ENCODE assay signal across 12 cellular contexts in the genomic region with DNA sequence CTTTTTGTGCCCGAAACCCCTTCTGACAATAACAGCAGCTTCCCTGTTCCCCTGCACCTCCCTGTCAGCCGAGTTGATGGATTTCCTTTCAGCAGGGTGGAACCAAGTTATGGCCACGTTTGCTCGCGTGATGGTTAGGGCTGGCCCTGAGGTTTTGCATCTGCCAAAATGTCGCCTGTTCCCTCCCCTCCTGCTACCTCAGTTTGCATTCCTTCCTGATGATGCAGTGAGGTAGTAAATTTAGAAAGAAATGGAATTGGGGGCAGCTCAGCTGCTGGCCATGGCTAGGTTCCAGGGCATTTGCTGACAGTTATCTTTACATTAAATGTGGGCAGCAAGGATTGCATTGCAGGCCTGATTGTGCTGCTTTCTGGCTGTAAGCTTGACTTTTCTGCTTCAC. TPM values are rescaled to one million over a fixed set of nuclear protein-coding genes. Genes with fewer than 3 reads are reported as not detected.
A peak's percentile ranks its signal among the peaks of the same experiment; 100 is the strongest.
DNase-seq lines count a peak whose midpoint lies in the region; ATAC-seq and TF ChIP-seq lines count a peak whose summit lies in the region.
"Had no signal": no experiment of that assay in that cellular context is flagged by ENCODE, and none has a peak within 500 bp of the region (broad histone marks: within the 10 kb centered on the region; RNA-seq: fewer than 3 reads in every experiment).

No MANE protein-coding gene starts in this region.

- intact Hi-C loops in upper lobe of right lung (cut with DNase I), result no loop called here

- DNase-seq in brain microvascular endothelial cell, result no peak
- DNase-seq in kidney tubule cell (ENCODE audit: low spot score), result peak; percentile 20
- DNase-seq in upper lobe of right lung, result no peak
- DNase-seq in activated CD4-positive, alpha-beta T cell treated with anti-CD3 and anti-CD28 coated beads for 48 hours, result no peak
- no peak for DNase-seq in HuH-7.5 (ENCODE audit: low spot score)
- no peak for DNase-seq in superior temporal gyrus (ENCODE audit: extremely low spot score)
- DNase-seq: activated gamma-delta T cell; stimulated activated CD4-positive, alpha-beta T cell treated with anti-CD3 and anti-CD28 coated beads, Interleukin-15, amount 100 ng/mL, for 24 hours; WERI-Rb-1 had no signal

- in situ Hi-C loops in brain microvascular endothelial cell (cut with HindIII; ENCODE audit: low pct_ligation_motif_present, low sequenced_read_pairs), result no loop called here

- TF ChIP-seq EP300 in Ishikawa (IDR thresholded peaks at IDR 0.05; ENCODE audit: borderline replicate concordance), result no peak

- H3K9me3 ChIP-seq in upper lobe of right lung, result no peaks in the 10 kb centered on the region

- no peak for TF ChIP-seq CTCF in brain microvascular endothelial cell (IDR thresholded peaks at IDR 0.05; ENCODE audit: low read depth, low read length, missing control alignments)
- TF ChIP-seq CTCF in upper lobe of right lung (IDR thresholded peaks at IDR 0.05), result no peak

- H3K36me3 ChIP-seq in brain microvascular endothelial cell (replicated peaks) (peaks cover 6% of the 10 kb centered on the region), upper lobe of right lung (peaks cover 39% of the 10 kb centered on the region)

- peak overlapping the region; percentile 11 for H3K27ac ChIP-seq in brain microvascular endothelial cell
- H3K27ac ChIP-seq in upper lobe of right lung, result peak overlapping the region; percentile 7
- H3K27ac ChIP-seq: WERI-Rb-1 had no signal

- no peaks in the 10 kb centered on the region for H3K27me3 ChIP-seq in brain microvascular endothelial cell (replicated peaks)
- no peaks in the 10 kb centered on the region for H3K27me3 ChIP-seq in upper lobe of right lung

- ATAC-seq in upper lobe of right lung (no peak), GM18867 (IDR thresholded peaks at IDR 0.05; ENCODE audit: unreplicated experiment) (no peak)
- ATAC-seq: left lobe of liver had no signal

- H3K4me3 ChIP-seq in brain microvascular endothelial cell (ENCODE audit: low read depth, low read length) (no peak overlapping the region), upper lobe of right lung (no peak overlapping the region)

- H3K4me1 ChIP-seq in upper lobe of right lung, result peaks cover 71% of the 10 kb centered on the region

- TF ChIP-seq RAD21 in Ishikawa (IDR thresholded peaks at IDR 0.05; ENCODE audit: low read depth), result no peak

TF ChIP-seq in Ishikawa, 13 proteins besides CTCF, POLR2A, EP300 and RAD21:
- TF ChIP-seq TEAD4 (IDR thresholded peaks at IDR 0.05) (0 out of 2 replicates have a peak, but pooled peaks have one; percentile 32), NFIC (IDR thresholded peaks at IDR 0.05) (peak; percentile 50), YY1 (IDR thresholded peaks at IDR 0.05; ENCODE audit: low read depth) (no peak)
- TF ChIP-seq, protein P1, sequence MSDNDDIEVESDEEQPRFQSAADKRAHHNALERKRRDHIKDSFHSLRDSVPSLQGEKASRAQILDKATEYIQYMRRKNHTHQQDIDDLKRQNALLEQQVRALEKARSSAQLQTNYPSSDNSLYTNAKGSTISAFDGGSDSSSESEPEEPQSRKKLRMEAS (IDR thresholded peaks at IDR 0.05), result no peak

RNA-seq across cellular contexts. Expression of a gene that starts 13.2 kb away (rescaled TPM):
- total RNA-seq in upper lobe of right lung, result 103 TPM
